In genomic region chr15:41659855-41660234, GRCh38 we compare ENCODE assay signal across 8 cellular contexts. TPM values are rescaled to one million over a fixed set of nuclear protein-coding genes. Genes with fewer than 3 reads are reported as not detected.
DNase-seq lines count a peak whose midpoint lies in the region; ATAC-seq and TF ChIP-seq lines count a peak whose summit lies in the region.

No MANE protein-coding gene starts in this region.

- no peaks in the 10 kb centered on the region for H3K27me3 Mint-ChIP-seq in naive B cell

- WGBS in ectodermal cell, 2 experiments, result 5 to 7% methylated on average over 21 of the region's 21 CpGs

- H3K9me3 ChIP-seq in BLaER1 treated with 17β-estradiol and CSF1 and Interleukin-3, amounts not matched to agents 10 nM and 100 nM (replicated peaks in 1 of 11), result peaks cover 0 to 14% (median 5%) of the 10 kb centered on the region in 11 experiments; a peak in 12 of 22 replicates
- H3K9me3 ChIP-seq in HUES48 (ENCODE audit: control insufficient read depth, insufficient read depth, low read length) (no peaks in the 10 kb centered on the region), ectodermal cell (ENCODE audit: control insufficient read depth, low read length) (no peaks in the 10 kb centered on the region)

- peak overlapping the region; percentile 87 to 98 (median 94) for H3K4me3 Mint-ChIP-seq in naive B cell

- peaks cover 24 to 51% (median 35%) of the 10 kb centered on the region in 10 experiments for H3K4me1 ChIP-seq in BLaER1 treated with 17β-estradiol and CSF1 and Interleukin-3, amounts not matched to agents 10 nM and 100 nM
- H3K4me1 ChIP-seq in HUES48 (ENCODE audit: control insufficient read depth, insufficient read depth, low read length) (peaks cover 15% of the 10 kb centered on the region), ectodermal cell (ENCODE audit: control insufficient read depth, insufficient read depth, low read length) (no peaks in the 10 kb centered on the region)

- peak overlapping the region; percentile 96 to 99 (median 98) for H3K27ac Mint-ChIP-seq in naive B cell

- peak overlapping the region; percentile 55 to 83 (median 79); a peak in 20 of 22 replicates for H3K9ac ChIP-seq in BLaER1 treated with 17β-estradiol and CSF1 and Interleukin-3, amounts not matched to agents 10 nM and 100 nM
- peak overlapping the region; percentile 64 for H3K9ac ChIP-seq in HUES48 (ENCODE audit: low read depth, low read length)

- H3K9me3 Mint-ChIP-seq in naive B cell, result peaks cover 0 to 3% (median 0%) of the 10 kb centered on the region in 7 donors

- peak overlapping the region; percentile 79 to 98 (median 94) for H3K4me2 ChIP-seq in BLaER1 treated with 17β-estradiol and CSF1 and Interleukin-3, amounts not matched to agents 10 nM and 100 nM

- peaks cover 22 to 45% (median 36%) of the 10 kb centered on the region in 3 donors for H3K4me1 Mint-ChIP-seq in naive B cell

- DNase-seq in naive B cell (no peak), NCI-H774 (lab: John Stamatoyannopoulos, UW) (no peak), GM10266 (ENCODE audit: extremely low spot score) (no peak), EL (no peak), SHP77 treated with DMSO at 0.1 percent for 48 hours (lab: John Stamatoyannopoulos, UW) (no peak)

- H3K36me3 Mint-ChIP-seq in naive B cell, result no peaks in the 10 kb centered on the region

- H3K4me3 ChIP-seq in BLaER1 treated with 17β-estradiol and CSF1 and Interleukin-3, amounts not matched to agents 10 nM and 100 nM, result peak overlapping the region; percentile 55 to 73 (median 64); a peak in 19 of 20 replicates
- H3K4me3 ChIP-seq in HUES48 (ENCODE audit: low read depth, low read length) (peak overlapping the region; percentile 81), ectodermal cell (ENCODE audit: insufficient read depth, low read depth, low read length) (peak overlapping the region; percentile 56)

- peak overlapping the region; percentile 81 to 87 (median 82) for H3K27ac ChIP-seq in BLaER1 treated with 17β-estradiol and CSF1 and Interleukin-3, amounts not matched to agents 10 nM and 100 nM
- peak overlapping the region; percentile 97 for H3K27ac ChIP-seq in HUES48 (ENCODE audit: low read depth, low read length)
- H3K27ac ChIP-seq in ectodermal cell (ENCODE audit: insufficient read depth, low read depth, low read length, poor library complexity, severe bottlenecking), result peak overlapping the region; percentile 76

- TF ChIP-seq CTCF in GM10266 (IDR thresholded peaks at IDR 0.05; ENCODE audit: control insufficient read depth, insufficient read depth, low read depth, missing control alignments), result no peak

- H3K36me3 ChIP-seq in BLaER1 treated with 17β-estradiol and CSF1 and Interleukin-3, amounts not matched to agents 10 nM and 100 nM, result no peaks in the 10 kb centered on the region
- H3K36me3 ChIP-seq in HUES48 (ENCODE audit: control insufficient read depth, insufficient read depth, low read length) (no peaks in the 10 kb centered on the region), ectodermal cell (ENCODE audit: control insufficient read depth, insufficient read depth, low read length) (no peaks in the 10 kb centered on the region)

- ATAC-seq in naive B cell (ENCODE audit: low read depth in 2 of 2), result peak in 1 of 2 donors; percentile 2

- H3K27me3 ChIP-seq in BLaER1 treated with 17β-estradiol and CSF1 and Interleukin-3, amounts not matched to agents 10 nM and 100 nM, result no peaks in the 10 kb centered on the region
- peaks cover 22% of the 10 kb centered on the region for H3K27me3 ChIP-seq in HUES48 (ENCODE audit: control insufficient read depth, insufficient read depth, low read length)
- peaks cover 35% of the 10 kb centered on the region for H3K27me3 ChIP-seq in ectodermal cell (ENCODE audit: control insufficient read depth, insufficient read depth, low read length, poor library complexity, severe bottlenecking)

- H4K20me1 ChIP-seq in BLaER1 treated with 17β-estradiol and CSF1 and Interleukin-3, amounts not matched to agents 10 nM and 100 nM, result peaks cover 4 to 31% (median 27%) of the 10 kb centered on the region in 11 experiments; a peak in 15 of 22 replicates

RNA-seq across cellular contexts. Expression of gene MGA, which starts 0.4 kb away (rescaled TPM):
- 20.0 TPM for polyA plus RNA-seq in ectodermal cell (2013, experiment 1 of 4)
- polyA plus RNA-seq in ectodermal cell (2013, experiment 2 of 4), result 27.4 TPM
- 21.4 TPM for polyA plus RNA-seq in ectodermal cell (2013, experiment 3 of 4)
- 24.0 TPM for polyA plus RNA-seq in ectodermal cell (2013, experiment 4 of 4)
- 10 to 100 TPM in 5 of 6 donors, 1 to 10 TPM in 1; 2.2 to 30.3 (median 16.9) TPM for polyA plus RNA-seq in naive B cell (ENCODE audit: low read depth in 6 of 6)
